In the genomic region with DNA sequence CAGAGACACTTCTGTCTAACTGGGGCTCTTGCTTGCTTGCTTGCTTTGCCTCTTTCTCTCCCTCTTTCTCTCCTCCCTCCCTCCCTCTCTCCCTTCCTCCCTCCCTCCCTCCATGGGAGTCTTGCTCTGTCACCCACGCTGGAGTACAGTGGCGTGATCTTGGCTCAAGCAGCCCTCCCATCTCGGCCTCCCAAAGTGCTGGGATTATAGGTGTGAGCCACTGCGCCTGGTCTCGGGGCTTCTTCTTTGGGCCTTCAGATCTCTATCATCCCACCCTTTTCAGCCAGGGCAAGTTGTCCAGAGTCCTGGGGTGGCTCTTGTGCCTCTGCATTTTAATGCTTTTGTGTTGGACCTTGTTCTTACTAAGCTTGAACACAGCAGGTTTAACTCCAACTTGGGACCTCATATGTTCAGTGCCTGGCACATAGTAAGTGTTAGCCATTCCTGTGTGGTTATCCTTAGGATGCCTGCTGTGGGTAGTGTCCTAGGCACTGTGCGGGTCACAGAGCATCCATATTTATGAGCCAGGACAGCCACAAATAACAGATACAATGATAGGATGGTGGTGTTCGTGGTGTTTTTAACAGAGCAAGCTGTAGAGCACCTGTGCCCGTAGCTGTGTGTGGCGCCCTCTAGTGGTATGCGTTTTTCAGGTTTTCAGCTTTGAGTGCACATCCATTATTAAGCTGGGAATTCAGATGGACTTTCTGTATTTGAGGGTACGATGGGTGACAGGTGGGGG, we compare ENCODE assay signal across 8 cellular contexts.
DNase-seq lines count a peak whose midpoint lies in the region; ATAC-seq lines count a peak whose summit lies in the region.

No MANE protein-coding gene starts in this region.

- DNase-seq in DMS79 treated with DMSO at 0.1 percent for 48 hours (lab: John Stamatoyannopoulos, UW) (peak; percentile 2), DMS79 (lab: John Stamatoyannopoulos, UW) (no peak), NCI-H2029 (lab: John Stamatoyannopoulos, UW) (peak; percentile 43), left kidney (ENCODE audit: low read depth, low spot score) (peak; percentile 86)
- peak; percentile 43 for DNase-seq in activated CD4-positive, alpha-beta T cell treated with anti-CD3 and anti-CD28 coated beads for 1 hour
- DNase-seq in central memory CD8-positive, alpha-beta T cell (ENCODE audit: low spot score in 2 of 2) = peak; percentile 52 to 59
- peak; percentile 51 to 53 (median 53) for DNase-seq in stimulated activated CD4-positive, alpha-beta T cell treated with anti-CD3 and anti-CD28 coated beads, TNF-alpha, amount 100 ng/mL, for 24 hours (ENCODE audit: low read depth in 3 of 3)

- H3K4me3 Mint-ChIP-seq in central memory CD8-positive, alpha-beta T cell = no peak overlapping the region

- peaks cover 25% of the 10 kb centered on the region for H3K4me1 Mint-ChIP-seq in central memory CD8-positive, alpha-beta T cell

- H3K36me3 Mint-ChIP-seq in central memory CD8-positive, alpha-beta T cell (ENCODE audit: insufficient read depth) = peaks cover 12% of the 10 kb centered on the region

- ATAC-seq in central memory CD8-positive, alpha-beta T cell (replicated peaks; ENCODE audit: extremely low read depth, poor library complexity, severe bottlenecking) = peak; percentile 49
- ATAC-seq in GM18867 (IDR thresholded peaks at IDR 0.05; ENCODE audit: unreplicated experiment) = no peak

- no peaks in the 10 kb centered on the region for H3K27me3 Mint-ChIP-seq in central memory CD8-positive, alpha-beta T cell

- no peaks in the 10 kb centered on the region for H3K9me3 Mint-ChIP-seq in central memory CD8-positive, alpha-beta T cell

- no peak overlapping the region for H3K27ac Mint-ChIP-seq in central memory CD8-positive, alpha-beta T cell (ENCODE audit: low read depth)
